8 cellular contexts compared by ENCODE assay signal in genomic region chr10:119178371-119179119, GRCh38. TPM values are rescaled to one million over a fixed set of nuclear protein-coding genes. Genes with fewer than 3 reads are reported as not detected.
A peak's percentile ranks its signal among the peaks of the same experiment; 100 is the strongest.
DNase-seq lines count a peak whose midpoint lies in the region; ATAC-seq and TF ChIP-seq lines count a peak whose summit lies in the region.

PRDX3 (minus strand) TSS chr10:119178812; CDS start chr10:119178790, 22 bp downstream.

- TF ChIP-seq CTCF in lower lobe of right lung (IDR thresholded peaks at IDR 0.05) = peak; percentile 25

- no peaks in the 10 kb centered on the region for H3K27me3 Mint-ChIP-seq in activated CD4-positive, alpha-beta memory T cell treated with anti-CD3 and anti-CD28 coated beads for 36 hours

- H3K36me3 ChIP-seq in duodenal mucosa (ENCODE audit: control insufficient read depth in 1 of 2, insufficient read depth in 2 of 2, low read length in 2 of 2) = peaks cover 0 to 12% of the 10 kb centered on the region in 2 donors
- peaks cover 29% of the 10 kb centered on the region for H3K36me3 ChIP-seq in lower lobe of right lung

- intact Hi-C loops in activated CD4-positive, alpha-beta memory T cell treated with anti-CD3 and anti-CD28 coated beads for 36 hours (cut with micrococcal nuclease) = loop anchor here (1.0 to 5.0 kb wide), 5 partner anchors 13 to 364 kb away; partner anchors contain the start of genes EIF3A, GRK5, RGS10 and SFXN4
- intact Hi-C loops in lower lobe of right lung (cut with DNase I) = no loop called here

- DNase-seq in CD1c-positive myeloid dendritic cell (ENCODE audit: extremely low spot score) (peak; percentile 93), NCI-H82 (lab: John Stamatoyannopoulos, UW) (peak; percentile 96), lower lobe of right lung (peak; percentile 96)
- peak; percentile 96 for DNase-seq in activated CD4-positive, alpha-beta memory T cell treated with anti-CD3 and anti-CD28 coated beads for 36 hours
- DNase-seq in stimulated activated CD4-positive, alpha-beta T cell treated with anti-CD3 and anti-CD28 coated beads, TNF-alpha, amount 100 ng/mL, for 4 hours (ENCODE audit: low read depth in 3 of 3) = peak; percentile 86 to 97 (median 89)

- H3K36me3 Mint-ChIP-seq in activated CD4-positive, alpha-beta memory T cell treated with anti-CD3 and anti-CD28 coated beads for 36 hours = peaks cover 28% of the 10 kb centered on the region

- CTCF ChIA-PET in activated CD4-positive, alpha-beta memory T cell treated with anti-CD3 and anti-CD28 coated beads for 36 hours (lab: Charles Lee) = interaction anchor here (1.0 to 1.8 kb wide), 5 partner anchors 19 to 47 kb away, joined by 3 to 8 read pairs (median 4); partner anchors contain the start of gene GRK5

- ATAC-seq in GM19397 (IDR thresholded peaks at IDR 0.05; ENCODE audit: unreplicated experiment) (peak; percentile 95), HG03571 (IDR thresholded peaks at IDR 0.05; ENCODE audit: unreplicated experiment) (peak; percentile 82), lower lobe of right lung (peak; percentile 100)

- POLR2A ChIA-PET in activated CD4-positive, alpha-beta memory T cell treated with anti-CD3 and anti-CD28 coated beads for 36 hours (lab: Charles Lee) = interaction anchor here (0.9 to 1.3 kb wide), 3 partner anchors 13 to 47 kb away, joined by 3 to 4 read pairs (median 3); partner anchors contain the start of genes GRK5 and SFXN4

- H3K4me1 Mint-ChIP-seq in activated CD4-positive, alpha-beta memory T cell treated with anti-CD3 and anti-CD28 coated beads for 36 hours (ENCODE audit: low read depth) = peaks cover 35% of the 10 kb centered on the region

- H3K27me3 ChIP-seq in duodenal mucosa (ENCODE audit: control insufficient read depth in 1 of 2, insufficient read depth in 2 of 2, low read length in 2 of 2) (no peaks in the 10 kb centered on the region), lower lobe of right lung (ENCODE audit: low read depth) (no peaks in the 10 kb centered on the region)

- H3K27ac ChIP-seq in duodenal mucosa (ENCODE audit: low read depth, low read length) (peak within 1 kb of the TSS; percentile 71), lower lobe of right lung (peak within 1 kb of the TSS; percentile 86)

- H3K4me1 ChIP-seq in duodenal mucosa (ENCODE audit: control insufficient read depth in 1 of 2, insufficient read depth in 2 of 2, low read length in 2 of 2) = peaks cover 4 to 5% of the 10 kb centered on the region in 2 donors
- H3K4me1 ChIP-seq in lower lobe of right lung = peaks cover 25% of the 10 kb centered on the region

- peak within 1 kb of the TSS; percentile 88 to 95 for H3K4me3 ChIP-seq in duodenal mucosa (ENCODE audit: low read depth in 1 of 2, low read length in 2 of 2)
- H3K4me3 ChIP-seq in lower lobe of right lung = peak within 1 kb of the TSS; percentile 82

- H3K9me3 Mint-ChIP-seq in activated CD4-positive, alpha-beta memory T cell treated with anti-CD3 and anti-CD28 coated beads for 36 hours = no peaks in the 10 kb centered on the region

- peak within 1 kb of the TSS; percentile 88 for H3K4me3 Mint-ChIP-seq in activated CD4-positive, alpha-beta memory T cell treated with anti-CD3 and anti-CD28 coated beads for 36 hours

- H3K9me3 ChIP-seq in duodenal mucosa (ENCODE audit: control insufficient read depth in 1 of 2, low read length in 2 of 2) = no peaks in the 10 kb centered on the region
- no peaks in the 10 kb centered on the region for H3K9me3 ChIP-seq in lower lobe of right lung

- peak within 1 kb of the TSS; percentile 94 for H3K27ac Mint-ChIP-seq in activated CD4-positive, alpha-beta memory T cell treated with anti-CD3 and anti-CD28 coated beads for 36 hours

- H3K9ac ChIP-seq in duodenal mucosa (ENCODE audit: low read depth in 1 of 2, low read length in 2 of 2) = peak within 1 kb of the TSS; percentile 44 to 87

RNA-seq across cellular contexts. Expression of gene PRDX3, which starts in this region (rescaled TPM):
- 100 to 1,000 TPM; 173 to 182 TPM for total RNA-seq in activated CD4-positive, alpha-beta memory T cell treated with anti-CD3 and anti-CD28 coated beads for 36 hours
- 82.0 TPM for total RNA-seq in lower lobe of right lung

Comparison
In these comparisons a context has a peak if more than half of its experiments do, and no peak if none do; other contexts are left out.
1. Peak in every context shown above with its lines: DNase-seq, ATAC-seq, H3K4me3 ChIP-seq and H3K27ac ChIP-seq.